9 cellular contexts compared by ENCODE assay signal in genomic region chr4:82431831-82432230, GRCh38. TPM values are rescaled to one million over a fixed set of nuclear protein-coding genes. Genes with fewer than 3 reads are reported as not detected.
DNase-seq lines count a peak whose midpoint lies in the region; ATAC-seq, FAIRE-seq and TF ChIP-seq lines count a peak whose summit lies in the region.
"Had no signal": no experiment of that assay in that cellular context is flagged by ENCODE, and none has a peak within 500 bp of the region (broad histone marks: within the 10 kb centered on the region; RNA-seq: fewer than 3 reads in every experiment).

No MANE protein-coding gene starts in this region.

- CTCF ChIA-PET in A549 (lab: Yijun Ruan, JAX): no interaction called here
- CTCF ChIA-PET in activated CD8-positive, alpha-beta T cell treated with anti-CD3 and anti-CD28 coated beads for 36 hours (lab: Charles Lee): interaction anchor here (1.6 kb wide), 1 partner anchor 10 kb away, joined by 9 read pairs; no protein-coding TSS in a partner anchor

- intact Hi-C loops in activated CD8-positive, alpha-beta T cell treated with anti-CD3 and anti-CD28 coated beads for 36 hours (cut with micrococcal nuclease): no loop called here

- H3K4me3 ChIP-seq in A549 (peak overlapping the region; percentile 90), GM23338 (peak overlapping the region; percentile 99), iPS-20b (ENCODE audit: low read length) (peak overlapping the region; percentile 96)

- H3K27ac Mint-ChIP-seq in GM23338: no peak overlapping the region
- H3K27ac Mint-ChIP-seq in activated CD8-positive, alpha-beta T cell treated with anti-CD3 and anti-CD28 coated beads for 36 hours: peak overlapping the region; percentile 85

- H3K79me2 ChIP-seq in GM23338 (replicated peaks; ENCODE audit: insufficient read depth): peaks cover 89% of the 10 kb centered on the region

- peaks cover 74% of the 10 kb centered on the region for H4K20me1 ChIP-seq in GM23338 (replicated peaks; ENCODE audit: insufficient read depth)

- no peak for TF ChIP-seq POLR2A in A549 (IDR thresholded peaks at IDR 0.05; ENCODE audit: low read length)

- peaks cover 33% of the 10 kb centered on the region for H3K36me3 ChIP-seq in GM23338 (ENCODE audit: insufficient read depth)
- H3K36me3 ChIP-seq in iPS-20b (ENCODE audit: insufficient read depth, low read depth, low read length): peaks cover 41% of the 10 kb centered on the region

- 83% methylated on average over 4 of the region's 4 CpGs for WGBS in A549 (ENCODE audit: missing lambda C conversion rate)

- no peaks in the 10 kb centered on the region for H3K9me3 ChIP-seq in A549
- H3K9me3 ChIP-seq in iPS-20b (ENCODE audit: insufficient read depth, low read depth, low read length): no peaks in the 10 kb centered on the region

- H2AFZ ChIP-seq in GM23338: no peak overlapping the region

- FAIRE-seq in A549 (lab: Jason Lieb, UNC): no peak

- no peak for TF ChIP-seq RAD21 in A549 (conservative IDR thresholded peaks at IDR 0.05 in 1 of 2, IDR thresholded peaks at IDR 0.05 in 1 of 2)

- peak overlapping the region; percentile 100; the same call in 1 of the 2 replicates for H3K9ac ChIP-seq in iPS-20b (ENCODE audit: low read depth, low read length)

- H3K4me3 Mint-ChIP-seq in GM23338: peak overlapping the region; percentile 100
- H3K4me3 Mint-ChIP-seq in activated CD8-positive, alpha-beta T cell treated with anti-CD3 and anti-CD28 coated beads for 36 hours: peak overlapping the region; percentile 97

- DNase-seq in A549 (ENCODE audit: low read depth in 1 of 2, low spot score in 1 of 2) (no peak), GM23338 (ENCODE audit: low spot score) (no peak), Ammon's horn (ENCODE audit: low spot score) (no peak), DMS 273 (lab: John Stamatoyannopoulos, UW; ENCODE audit: unreplicated experiment) (no peak)
- no peak for DNase-seq in activated CD8-positive, alpha-beta T cell treated with anti-CD3 and anti-CD28 coated beads for 36 hours
- no peak for DNase-seq in effector CD8-positive, alpha-beta T cell (lab: John Stamatoyannopoulos, UW)

- H3K27ac ChIP-seq in A549 (no peak overlapping the region), GM23338 (ENCODE audit: low read depth) (no peak overlapping the region), iPS-20b (ENCODE audit: low read length) (no peak overlapping the region)

- H3K36me3 Mint-ChIP-seq in GM23338 (ENCODE audit: low read depth): peaks cover 67% of the 10 kb centered on the region
- peaks cover 74% of the 10 kb centered on the region for H3K36me3 Mint-ChIP-seq in activated CD8-positive, alpha-beta T cell treated with anti-CD3 and anti-CD28 coated beads for 36 hours (ENCODE audit: low read depth)

- ATAC-seq in A549 (no peak), GM23338 (no peak), GM18520 (IDR thresholded peaks at IDR 0.05; ENCODE audit: unreplicated experiment) (no peak)
- ATAC-seq in activated CD8-positive, alpha-beta T cell treated with anti-CD3 and anti-CD28 coated beads for 36 hours: no peak

- POLR2A ChIA-PET in A549 (lab: Yijun Ruan, JAX): interaction anchor here (0.6 kb wide), 1 partner anchor 24 kb away, joined by 4 read pairs; no protein-coding TSS in a partner anchor
- POLR2A ChIA-PET in activated CD8-positive, alpha-beta T cell treated with anti-CD3 and anti-CD28 coated beads for 36 hours (lab: Charles Lee): interaction anchor here (0.6 to 8.1 kb wide), 8 partner anchors 10 to 147 kb away, joined by 3 to 193 read pairs (median 4); partner anchors contain the start of gene HNRNPD

- H3K4me1 Mint-ChIP-seq in GM23338: peaks cover 22% of the 10 kb centered on the region
- peaks cover 46% of the 10 kb centered on the region for H3K4me1 Mint-ChIP-seq in activated CD8-positive, alpha-beta T cell treated with anti-CD3 and anti-CD28 coated beads for 36 hours (ENCODE audit: low read depth)

- H3K4me2 ChIP-seq in A549: peak overlapping the region; percentile 99
- H3K4me2 ChIP-seq in GM23338: peak overlapping the region; percentile 84

- H3K9me2 ChIP-seq in GM23338 (ENCODE audit: insufficient read depth): no peaks in the 10 kb centered on the region

- H3K27me3 Mint-ChIP-seq in GM23338 (ENCODE audit: insufficient read depth, low read depth, poor library complexity): peaks cover 22% of the 10 kb centered on the region
- no peaks in the 10 kb centered on the region for H3K27me3 Mint-ChIP-seq in activated CD8-positive, alpha-beta T cell treated with anti-CD3 and anti-CD28 coated beads for 36 hours
- H3K27me3 Mint-ChIP-seq: memory B cell had no signal

- H3K9me3 Mint-ChIP-seq in GM23338: peaks cover 5% of the 10 kb centered on the region; the same call in 2 of the 3 replicates
- no peaks in the 10 kb centered on the region for H3K9me3 Mint-ChIP-seq in activated CD8-positive, alpha-beta T cell treated with anti-CD3 and anti-CD28 coated beads for 36 hours
- H3K9me3 Mint-ChIP-seq: memory B cell had no signal

- no peak for TF ChIP-seq EP300 in A549 (IDR thresholded peaks at IDR 0.05)

- peaks cover 19% of the 10 kb centered on the region for H3F3A ChIP-seq in GM23338 (replicated peaks; ENCODE audit: low read depth)

- H3K4me1 ChIP-seq in A549: peaks cover 18% of the 10 kb centered on the region
- peaks cover 32% of the 10 kb centered on the region for H3K4me1 ChIP-seq in GM23338 (ENCODE audit: insufficient read depth)
- H3K4me1 ChIP-seq in iPS-20b (ENCODE audit: insufficient read depth, low read length): peaks cover 15% of the 10 kb centered on the region; the same call in 1 of the 2 replicates

- no peaks in the 10 kb centered on the region for H3K27me3 ChIP-seq in GM23338 (ENCODE audit: insufficient read depth)
- H3K27me3 ChIP-seq in iPS-20b (ENCODE audit: insufficient read depth, low read length): no peaks in the 10 kb centered on the region

- TF ChIP-seq CTCF in A549 (IDR thresholded peaks at IDR 0.05) (no peak), GM23338 (conservative IDR thresholded peaks at IDR 0.05; ENCODE audit: low read depth in 2 of 2) (no peak)
- TF ChIP-seq CTCF in activated CD8-positive, alpha-beta T cell treated with anti-CD3 and anti-CD28 coated beads for 36 hours (IDR thresholded peaks at IDR 0.05): no peak

TF ChIP-seq in A549, 52 proteins besides CTCF, POLR2A, EP300 and RAD21:
- TF ChIP-seq HOXB5 (CRISPR knock-in tag; IDR thresholded peaks at IDR 0.05) (no peak), CHD2 (IDR thresholded peaks at IDR 0.05; ENCODE audit: low read length, partially characterized antibody) (no peak), FOSL2 (IDR thresholded peaks at IDR 0.05) (no peak), FOSL2 (CRISPR knock-in tag; IDR thresholded peaks at IDR 0.05) (no peak), MAZ (IDR thresholded peaks at IDR 0.05; ENCODE audit: borderline replicate concordance, low read depth, low read length) (no peak), SREBF2 (IDR thresholded peaks at IDR 0.05) (no peak), KDM5A (IDR thresholded peaks at IDR 0.05) (no peak), EHMT2 (IDR thresholded peaks at IDR 0.05; ENCODE audit: low read depth) (no peak), NFE2L2 (conservative IDR thresholded peaks at IDR 0.05; ENCODE audit: low read length) (no peak)

TF ChIP-seq in GM23338, 12 proteins besides CTCF, POLR2A, EP300 and RAD21 (continues in another document):
- no peak for TF ChIP-seq POLR2AphosphoS5 (IDR thresholded peaks at IDR 0.05; ENCODE audit: low read depth)
- TF ChIP-seq ETS1 (IDR thresholded peaks at IDR 0.05): no peak

RNA-seq across cellular contexts. Expression of gene ENOPH1, which starts 1.4 kb away (rescaled TPM):
- polyA plus RNA-seq in A549 (2011; rRNA removed) (22.3 and 29.3 TPM in 2 replicates), A549 (2017; fragmentation: RNase III; extraction: RNeasy Plus Mini Kit Qiagen cat#74134 plus additional on column Dnase treatment) (41.0 to 43.5 TPM (median 42.8 TPM) in 3 replicates), GM23338 (2016; fragmentation: Nextera tagmentation; extraction: Ambion mirVana) (137 and 146 TPM in 2 replicates)
- 10.9 and 11.7 TPM in 2 replicates for polyA plus RNA-seq in A549 (2012; cell fraction: cytosol; rRNA removed)
- 5.2 and 6.0 TPM in 2 replicates for polyA plus RNA-seq in A549 (2012; cell fraction: nucleus; rRNA removed)
- polyA minus RNA-seq in A549 (2011; rRNA and poly(A)+ RNA removed): 7.8 and 8.5 TPM in 2 replicates
- total RNA-seq in GM23338 (2014; rRNA removed; shearing (Covaris generic)): 105 and 131 TPM in 2 replicates
- total RNA-seq in activated CD8-positive, alpha-beta T cell treated with anti-CD3 and anti-CD28 coated beads for 36 hours: 10 to 100 TPM; 78.9 to 83.5 TPM

RNA-seq across cellular contexts. Expression of gene HNRNPDL, which starts 1.6 kb away (rescaled TPM):
- polyA plus RNA-seq in A549 (2011; rRNA removed): 164 and 321 TPM in 2 replicates
- polyA plus RNA-seq in A549 (2012; cell fraction: cytosol; rRNA removed): 148 and 201 TPM in 2 replicates
- polyA plus RNA-seq in A549 (2012; cell fraction: nucleus; rRNA removed): 99.1 and 148 TPM in 2 replicates
- 369 to 406 TPM (median 397 TPM) in 3 replicates for polyA plus RNA-seq in A549 (2017; fragmentation: RNase III; extraction: RNeasy Plus Mini Kit Qiagen cat#74134 plus additional on column Dnase treatment)
- polyA minus RNA-seq in A549 (2011; rRNA and poly(A)+ RNA removed): 28.8 and 30.9 TPM in 2 replicates
- total RNA-seq in GM23338 (2014; rRNA removed; shearing (Covaris generic)): 243 and 250 TPM in 2 replicates
- 336 and 354 TPM in 2 replicates for polyA plus RNA-seq in GM23338 (2016; fragmentation: Nextera tagmentation; extraction: Ambion mirVana)
- 100 to 1,000 TPM; 330 to 339 TPM for total RNA-seq in activated CD8-positive, alpha-beta T cell treated with anti-CD3 and anti-CD28 coated beads for 36 hours

RNA-seq across cellular contexts. Expression of gene HNRNPD, which starts 58.0 kb away (rescaled TPM):
- polyA plus RNA-seq in A549 (2011; rRNA removed): 65.5 and 125 TPM in 2 replicates
- 193 and 220 TPM in 2 replicates for polyA plus RNA-seq in A549 (2012; cell fraction: cytosol; rRNA removed)
- 249 and 286 TPM in 2 replicates for polyA plus RNA-seq in A549 (2012; cell fraction: nucleus; rRNA removed)
- 434 to 480 TPM (median 446 TPM) in 3 replicates for polyA plus RNA-seq in A549 (2017; fragmentation: RNase III; extraction: RNeasy Plus Mini Kit Qiagen cat#74134 plus additional on column Dnase treatment)
- 14.6 and 14.9 TPM in 2 replicates for polyA minus RNA-seq in A549 (2011; rRNA and poly(A)+ RNA removed)
- total RNA-seq in GM23338 (2014; rRNA removed; shearing (Covaris generic)): 245 and 308 TPM in 2 replicates
- 768 and 785 TPM in 2 replicates for polyA plus RNA-seq in GM23338 (2016; fragmentation: Nextera tagmentation; extraction: Ambion mirVana)
- total RNA-seq in activated CD8-positive, alpha-beta T cell treated with anti-CD3 and anti-CD28 coated beads for 36 hours: 100 to 1,000 TPM; 384 to 403 TPM
